Comparison of ENCODE assay signal across 1 cellular context in the genomic region with DNA sequence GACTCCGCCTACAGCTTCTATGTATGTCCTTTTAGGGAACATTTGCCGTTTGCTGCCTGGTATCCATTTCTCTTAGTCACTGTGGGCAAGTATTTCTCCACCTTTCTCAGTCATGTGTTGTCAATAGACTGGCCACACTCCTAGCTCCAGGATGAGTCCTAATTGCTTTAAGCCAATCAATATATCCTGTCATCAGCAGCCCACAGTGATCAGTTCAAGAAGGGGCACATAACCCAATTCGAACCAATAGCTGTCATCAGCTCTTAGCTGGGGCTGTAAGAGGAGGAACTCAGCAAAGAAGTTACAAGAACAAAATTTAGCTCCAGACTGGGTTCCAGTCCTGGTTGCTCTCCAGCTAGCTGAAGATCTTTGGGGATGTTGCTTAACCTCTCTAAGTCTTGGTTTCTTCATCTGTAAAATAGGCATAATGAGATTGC.
TF ChIP-seq lines count a peak whose summit lies in the region.

No MANE protein-coding gene starts in this region.

TF ChIP-seq in K562, 482 proteins besides CTCF, POLR2A, EP300 and RAD21 (continued from another document and continues in another):
- TF ChIP-seq, protein P1, sequence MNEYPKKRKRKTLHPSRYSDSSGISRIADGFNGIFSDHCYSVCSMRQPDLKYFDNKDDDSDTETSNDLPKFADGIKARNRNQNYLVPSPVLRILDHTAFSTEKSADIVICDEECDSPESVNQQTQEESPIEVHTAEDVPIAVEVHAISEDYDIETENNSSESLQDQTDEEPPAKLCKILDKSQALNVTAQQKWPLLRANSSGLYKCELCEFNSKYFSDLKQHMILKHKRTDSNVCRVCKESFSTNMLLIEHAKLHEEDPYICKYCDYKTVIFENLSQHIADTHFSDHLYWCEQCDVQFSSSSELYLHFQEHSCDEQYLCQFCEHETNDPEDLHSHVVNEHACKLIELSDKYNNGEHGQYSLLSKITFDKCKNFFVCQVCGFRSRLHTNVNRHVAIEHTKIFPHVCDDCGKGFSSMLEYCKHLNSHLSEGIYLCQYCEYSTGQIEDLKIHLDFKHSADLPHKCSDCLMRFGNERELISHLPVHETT (CRISPR knock-in tag; conservative IDR thresholded peaks at IDR 0.05 in 1 of 2, IDR thresholded peaks at IDR 0.05 in 1 of 2) = peak in 1 of 2 experiments; percentile 74; a peak in 2 of 4 replicates
- TF ChIP-seq POLR2AphosphoS2 (IDR thresholded peaks at IDR 0.05; ENCODE audit: low read length) (no peak), NFIC (IDR thresholded peaks at IDR 0.05) (no peak), LARP7 (IDR thresholded peaks at IDR 0.05) (no peak), NR2C2 (CRISPR knock-in tag; IDR thresholded peaks at IDR 0.05) (no peak), NR2C2 (tag; IDR thresholded peaks at IDR 0.05) (no peak), CEBPB (tag; IDR thresholded peaks at IDR 0.05) (peak; percentile 60), SREBF2 (CRISPR knock-in tag; IDR thresholded peaks at IDR 0.05) (no peak), CREBBP (IDR thresholded peaks at IDR 0.05; ENCODE audit: low read depth, low read length) (no peak), XRCC3 (IDR thresholded peaks at IDR 0.05) (no peak), ZBTB8A (IDR thresholded peaks at IDR 0.05; ENCODE audit: partially characterized antibody) (no peak), MECOM (CRISPR knock-in tag; IDR thresholded peaks at IDR 0.05) (no peak), HDAC1 (IDR thresholded peaks at IDR 0.05) (no peak), MXI1 (IDR thresholded peaks at IDR 0.05; ENCODE audit: low read depth, low read length) (no peak), ZNF444 (CRISPR knock-in tag; IDR thresholded peaks at IDR 0.05) (no peak), ATF7 (IDR thresholded peaks at IDR 0.05) (no peak), SRF (CRISPR knock-in tag; IDR thresholded peaks at IDR 0.05) (no peak), U2AF1 (optimal IDR thresholded peaks at IDR 0.05; ENCODE audit: low read depth, low read length) (no peak), RBM39 (optimal IDR thresholded peaks at IDR 0.05; ENCODE audit: low read depth, low read length) (no peak), ZNF766 (CRISPR knock-in tag; conservative IDR thresholded peaks at IDR 0.05) (peak; percentile 50; the same call in 1 of the 2 replicates), KAT8 (IDR thresholded peaks at IDR 0.05; ENCODE audit: low read depth) (no peak)
- TF ChIP-seq, protein P2, sequence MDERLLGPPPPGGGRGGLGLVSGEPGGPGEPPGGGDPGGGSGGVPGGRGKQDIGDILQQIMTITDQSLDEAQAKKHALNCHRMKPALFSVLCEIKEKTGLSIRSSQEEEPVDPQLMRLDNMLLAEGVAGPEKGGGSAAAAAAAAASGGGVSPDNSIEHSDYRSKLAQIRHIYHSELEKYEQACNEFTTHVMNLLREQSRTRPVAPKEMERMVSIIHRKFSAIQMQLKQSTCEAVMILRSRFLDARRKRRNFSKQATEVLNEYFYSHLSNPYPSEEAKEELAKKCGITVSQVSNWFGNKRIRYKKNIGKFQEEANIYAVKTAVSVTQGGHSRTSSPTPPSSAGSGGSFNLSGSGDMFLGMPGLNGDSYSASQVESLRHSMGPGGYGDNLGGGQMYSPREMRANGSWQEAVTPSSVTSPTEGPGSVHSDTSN (CRISPR knock-in tag; IDR thresholded peaks at IDR 0.05; ENCODE audit: low read depth) = no peak
- TF ChIP-seq, protein P2 (tag; conservative IDR thresholded peaks at IDR 0.05; ENCODE audit: low read depth) = peak; percentile 71
- TF ChIP-seq, protein P3, sequence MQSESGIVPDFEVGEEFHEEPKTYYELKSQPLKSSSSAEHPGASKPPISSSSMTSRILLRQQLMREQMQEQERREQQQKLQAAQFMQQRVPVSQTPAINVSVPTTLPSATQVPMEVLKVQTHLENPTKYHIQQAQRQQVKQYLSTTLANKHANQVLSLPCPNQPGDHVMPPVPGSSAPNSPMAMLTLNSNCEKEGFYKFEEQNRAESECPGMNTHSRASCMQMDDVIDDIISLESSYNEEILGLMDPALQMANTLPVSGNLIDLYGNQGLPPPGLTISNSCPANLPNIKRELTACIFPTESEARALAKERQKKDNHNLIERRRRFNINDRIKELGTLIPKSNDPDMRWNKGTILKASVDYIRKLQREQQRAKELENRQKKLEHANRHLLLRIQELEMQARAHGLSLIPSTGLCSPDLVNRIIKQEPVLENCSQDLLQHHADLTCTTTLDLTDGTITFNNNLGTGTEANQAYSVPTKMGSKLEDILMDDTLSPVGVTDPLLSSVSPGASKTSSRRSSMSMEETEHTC (IDR thresholded peaks at IDR 0.05) = no peak
- TF ChIP-seq, protein P4, sequence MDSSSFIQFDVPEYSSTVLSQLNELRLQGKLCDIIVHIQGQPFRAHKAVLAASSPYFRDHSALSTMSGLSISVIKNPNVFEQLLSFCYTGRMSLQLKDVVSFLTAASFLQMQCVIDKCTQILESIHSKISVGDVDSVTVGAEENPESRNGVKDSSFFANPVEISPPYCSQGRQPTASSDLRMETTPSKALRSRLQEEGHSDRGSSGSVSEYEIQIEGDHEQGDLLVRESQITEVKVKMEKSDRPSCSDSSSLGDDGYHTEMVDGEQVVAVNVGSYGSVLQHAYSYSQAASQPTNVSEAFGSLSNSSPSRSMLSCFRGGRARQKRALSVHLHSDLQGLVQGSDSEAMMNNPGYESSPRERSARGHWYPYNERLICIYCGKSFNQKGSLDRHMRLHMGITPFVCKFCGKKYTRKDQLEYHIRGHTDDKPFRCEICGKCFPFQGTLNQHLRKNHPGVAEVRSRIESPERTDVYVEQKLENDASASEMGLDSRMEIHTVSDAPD (CRISPR knock-in tag; IDR thresholded peaks at IDR 0.05) = no peak
- TF ChIP-seq, protein P5, sequence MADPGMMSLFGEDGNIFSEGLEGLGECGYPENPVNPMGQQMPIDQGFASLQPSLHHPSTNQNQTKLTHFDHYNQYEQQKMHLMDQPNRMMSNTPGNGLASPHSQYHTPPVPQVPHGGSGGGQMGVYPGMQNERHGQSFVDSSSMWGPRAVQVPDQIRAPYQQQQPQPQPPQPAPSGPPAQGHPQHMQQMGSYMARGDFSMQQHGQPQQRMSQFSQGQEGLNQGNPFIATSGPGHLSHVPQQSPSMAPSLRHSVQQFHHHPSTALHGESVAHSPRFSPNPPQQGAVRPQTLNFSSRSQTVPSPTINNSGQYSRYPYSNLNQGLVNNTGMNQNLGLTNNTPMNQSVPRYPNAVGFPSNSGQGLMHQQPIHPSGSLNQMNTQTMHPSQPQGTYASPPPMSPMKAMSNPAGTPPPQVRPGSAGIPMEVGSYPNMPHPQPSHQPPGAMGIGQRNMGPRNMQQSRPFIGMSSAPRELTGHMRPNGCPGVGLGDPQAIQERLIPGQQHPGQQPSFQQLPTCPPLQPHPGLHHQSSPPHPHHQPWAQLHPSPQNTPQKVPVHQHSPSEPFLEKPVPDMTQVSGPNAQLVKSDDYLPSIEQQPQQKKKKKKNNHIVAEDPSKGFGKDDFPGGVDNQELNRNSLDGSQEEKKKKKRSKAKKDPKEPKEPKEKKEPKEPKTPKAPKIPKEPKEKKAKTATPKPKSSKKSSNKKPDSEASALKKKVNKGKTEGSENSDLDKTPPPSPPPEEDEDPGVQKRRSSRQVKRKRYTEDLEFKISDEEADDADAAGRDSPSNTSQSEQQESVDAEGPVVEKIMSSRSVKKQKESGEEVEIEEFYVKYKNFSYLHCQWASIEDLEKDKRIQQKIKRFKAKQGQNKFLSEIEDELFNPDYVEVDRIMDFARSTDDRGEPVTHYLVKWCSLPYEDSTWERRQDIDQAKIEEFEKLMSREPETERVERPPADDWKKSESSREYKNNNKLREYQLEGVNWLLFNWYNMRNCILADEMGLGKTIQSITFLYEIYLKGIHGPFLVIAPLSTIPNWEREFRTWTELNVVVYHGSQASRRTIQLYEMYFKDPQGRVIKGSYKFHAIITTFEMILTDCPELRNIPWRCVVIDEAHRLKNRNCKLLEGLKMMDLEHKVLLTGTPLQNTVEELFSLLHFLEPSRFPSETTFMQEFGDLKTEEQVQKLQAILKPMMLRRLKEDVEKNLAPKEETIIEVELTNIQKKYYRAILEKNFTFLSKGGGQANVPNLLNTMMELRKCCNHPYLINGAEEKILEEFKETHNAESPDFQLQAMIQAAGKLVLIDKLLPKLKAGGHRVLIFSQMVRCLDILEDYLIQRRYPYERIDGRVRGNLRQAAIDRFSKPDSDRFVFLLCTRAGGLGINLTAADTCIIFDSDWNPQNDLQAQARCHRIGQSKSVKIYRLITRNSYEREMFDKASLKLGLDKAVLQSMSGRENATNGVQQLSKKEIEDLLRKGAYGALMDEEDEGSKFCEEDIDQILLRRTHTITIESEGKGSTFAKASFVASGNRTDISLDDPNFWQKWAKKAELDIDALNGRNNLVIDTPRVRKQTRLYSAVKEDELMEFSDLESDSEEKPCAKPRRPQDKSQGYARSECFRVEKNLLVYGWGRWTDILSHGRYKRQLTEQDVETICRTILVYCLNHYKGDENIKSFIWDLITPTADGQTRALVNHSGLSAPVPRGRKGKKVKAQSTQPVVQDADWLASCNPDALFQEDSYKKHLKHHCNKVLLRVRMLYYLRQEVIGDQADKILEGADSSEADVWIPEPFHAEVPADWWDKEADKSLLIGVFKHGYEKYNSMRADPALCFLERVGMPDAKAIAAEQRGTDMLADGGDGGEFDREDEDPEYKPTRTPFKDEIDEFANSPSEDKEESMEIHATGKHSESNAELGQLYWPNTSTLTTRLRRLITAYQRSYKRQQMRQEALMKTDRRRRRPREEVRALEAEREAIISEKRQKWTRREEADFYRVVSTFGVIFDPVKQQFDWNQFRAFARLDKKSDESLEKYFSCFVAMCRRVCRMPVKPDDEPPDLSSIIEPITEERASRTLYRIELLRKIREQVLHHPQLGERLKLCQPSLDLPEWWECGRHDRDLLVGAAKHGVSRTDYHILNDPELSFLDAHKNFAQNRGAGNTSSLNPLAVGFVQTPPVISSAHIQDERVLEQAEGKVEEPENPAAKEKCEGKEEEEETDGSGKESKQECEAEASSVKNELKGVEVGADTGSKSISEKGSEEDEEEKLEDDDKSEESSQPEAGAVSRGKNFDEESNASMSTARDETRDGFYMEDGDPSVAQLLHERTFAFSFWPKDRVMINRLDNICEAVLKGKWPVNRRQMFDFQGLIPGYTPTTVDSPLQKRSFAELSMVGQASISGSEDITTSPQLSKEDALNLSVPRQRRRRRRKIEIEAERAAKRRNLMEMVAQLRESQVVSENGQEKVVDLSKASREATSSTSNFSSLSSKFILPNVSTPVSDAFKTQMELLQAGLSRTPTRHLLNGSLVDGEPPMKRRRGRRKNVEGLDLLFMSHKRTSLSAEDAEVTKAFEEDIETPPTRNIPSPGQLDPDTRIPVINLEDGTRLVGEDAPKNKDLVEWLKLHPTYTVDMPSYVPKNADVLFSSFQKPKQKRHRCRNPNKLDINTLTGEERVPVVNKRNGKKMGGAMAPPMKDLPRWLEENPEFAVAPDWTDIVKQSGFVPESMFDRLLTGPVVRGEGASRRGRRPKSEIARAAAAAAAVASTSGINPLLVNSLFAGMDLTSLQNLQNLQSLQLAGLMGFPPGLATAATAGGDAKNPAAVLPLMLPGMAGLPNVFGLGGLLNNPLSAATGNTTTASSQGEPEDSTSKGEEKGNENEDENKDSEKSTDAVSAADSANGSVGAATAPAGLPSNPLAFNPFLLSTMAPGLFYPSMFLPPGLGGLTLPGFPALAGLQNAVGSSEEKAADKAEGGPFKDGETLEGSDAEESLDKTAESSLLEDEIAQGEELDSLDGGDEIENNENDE (IDR thresholded peaks at IDR 0.05; ENCODE audit: low read depth, low read length) = no peak
- TF ChIP-seq, protein P6, sequence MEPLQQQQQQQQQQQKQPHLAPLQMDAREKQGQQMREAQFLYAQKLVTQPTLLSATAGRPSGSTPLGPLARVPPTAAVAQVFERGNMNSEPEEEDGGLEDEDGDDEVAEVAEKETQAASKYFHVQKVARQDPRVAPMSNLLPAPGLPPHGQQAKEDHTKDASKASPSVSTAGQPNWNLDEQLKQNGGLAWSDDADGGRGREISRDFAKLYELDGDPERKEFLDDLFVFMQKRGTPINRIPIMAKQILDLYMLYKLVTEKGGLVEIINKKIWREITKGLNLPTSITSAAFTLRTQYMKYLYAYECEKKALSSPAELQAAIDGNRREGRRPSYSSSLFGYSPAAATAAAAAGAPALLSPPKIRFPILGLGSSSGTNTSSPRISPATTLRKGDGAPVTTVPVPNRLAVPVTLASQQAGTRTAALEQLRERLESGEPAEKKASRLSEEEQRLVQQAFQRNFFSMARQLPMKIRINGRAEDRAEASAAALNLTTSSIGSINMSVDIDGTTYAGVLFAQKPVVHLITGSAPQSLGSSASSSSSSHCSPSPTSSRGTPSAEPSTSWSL (CRISPR knock-in tag; IDR thresholded peaks at IDR 0.05; ENCODE audit: borderline replicate concordance) = no peak
